ENCODE assay signal across 8 cellular contexts in genomic region chr2:128322651-128323491, GRCh38. TPM values are rescaled to one million over a fixed set of nuclear protein-coding genes. Genes with fewer than 3 reads are reported as not detected.
DNase-seq lines count a peak whose midpoint lies in the region; ATAC-seq, FAIRE-seq and TF ChIP-seq lines count a peak whose summit lies in the region.

No MANE protein-coding gene starts in this region.

- H3K36me3 Mint-ChIP-seq in stimulated activated naive CD8-positive, alpha-beta T cell treated with anti-CD3 and anti-CD28 coated beads, Interleukin-15, Interleukin-2, amounts not matched to agents 100 ng/mL and 50 ng/mL, for 24 hours (ENCODE audit: low read depth): no peaks in the 10 kb centered on the region
- H3K36me3 Mint-ChIP-seq in dendritic cell treated with granulocyte-macrophage colony-stimulating factor and Interleukin-4, amounts not matched to agents 40 ng/mL and 50 ng/mL, for 4 days (ENCODE audit: low read depth): no peaks in the 10 kb centered on the region

- H3K4me1 Mint-ChIP-seq in stimulated activated naive CD8-positive, alpha-beta T cell treated with anti-CD3 and anti-CD28 coated beads, Interleukin-15, Interleukin-2, amounts not matched to agents 100 ng/mL and 50 ng/mL, for 24 hours (ENCODE audit: low read depth): peaks cover 11% of the 10 kb centered on the region
- peaks cover 13% of the 10 kb centered on the region for H3K4me1 Mint-ChIP-seq in dendritic cell treated with granulocyte-macrophage colony-stimulating factor and Interleukin-4, amounts not matched to agents 40 ng/mL and 50 ng/mL, for 4 days (ENCODE audit: low read depth)

- H3K27ac Mint-ChIP-seq in stimulated activated naive CD8-positive, alpha-beta T cell treated with anti-CD3 and anti-CD28 coated beads, Interleukin-15, Interleukin-2, amounts not matched to agents 100 ng/mL and 50 ng/mL, for 24 hours: no peak overlapping the region
- H3K27ac Mint-ChIP-seq in dendritic cell treated with granulocyte-macrophage colony-stimulating factor and Interleukin-4, amounts not matched to agents 40 ng/mL and 50 ng/mL, for 4 days: peak overlapping the region; percentile 74

- ATAC-seq in stimulated activated naive CD8-positive, alpha-beta T cell treated with anti-CD3 and anti-CD28 coated beads, Interleukin-15, Interleukin-2, amounts not matched to agents 100 U/mL and 50 U/mL, for 24 hours: no peak
- ATAC-seq in mucosa of descending colon: no peak

- peak overlapping the region; percentile 41 for H3K4me3 Mint-ChIP-seq in stimulated activated naive CD8-positive, alpha-beta T cell treated with anti-CD3 and anti-CD28 coated beads, Interleukin-15, Interleukin-2, amounts not matched to agents 100 ng/mL and 50 ng/mL, for 24 hours
- peak overlapping the region; percentile 71 for H3K4me3 Mint-ChIP-seq in dendritic cell treated with granulocyte-macrophage colony-stimulating factor and Interleukin-4, amounts not matched to agents 40 ng/mL and 50 ng/mL, for 4 days

- no peaks in the 10 kb centered on the region for H3K9me3 ChIP-seq in mucosa of descending colon

- CTCF ChIA-PET in HEK293T (lab: Yijun Ruan, JAX): no interaction called here

- DNase-seq in stimulated activated naive CD8-positive, alpha-beta T cell treated with anti-CD3 and anti-CD28 coated beads, Interleukin-15, Interleukin-2, amounts not matched to agents 100 U/mL and 50 U/mL, for 24 hours: no peak
- peak in 2 of 3 donors; percentile 51 to 64 for DNase-seq in mucosa of descending colon
- no peak for DNase-seq in HEK293T (ENCODE audit: extremely low spot score)
- DNase-seq in NCI-H1694 (lab: John Stamatoyannopoulos, UW): no peak
- no peak for DNase-seq in GM19238 (ENCODE audit: insufficient read length, low spot score)
- no peak for DNase-seq in H54 (ENCODE audit: insufficient read length, low spot score)

- TF ChIP-seq POLR2A in H54 (IDR thresholded peaks at IDR 0.05; ENCODE audit: low read depth, low read length): no peak

- H3K9me3 Mint-ChIP-seq in stimulated activated naive CD8-positive, alpha-beta T cell treated with anti-CD3 and anti-CD28 coated beads, Interleukin-15, Interleukin-2, amounts not matched to agents 100 ng/mL and 50 ng/mL, for 24 hours: no peaks in the 10 kb centered on the region
- H3K9me3 Mint-ChIP-seq in dendritic cell treated with granulocyte-macrophage colony-stimulating factor and Interleukin-4, amounts not matched to agents 40 ng/mL and 50 ng/mL, for 4 days: no peaks in the 10 kb centered on the region

- no peak overlapping the region for H3K4me3 ChIP-seq in mucosa of descending colon

- POLR2A ChIA-PET in HEK293T (lab: Yijun Ruan, JAX): no interaction called here

- peaks cover 3% of the 10 kb centered on the region for H3K27me3 Mint-ChIP-seq in stimulated activated naive CD8-positive, alpha-beta T cell treated with anti-CD3 and anti-CD28 coated beads, Interleukin-15, Interleukin-2, amounts not matched to agents 100 ng/mL and 50 ng/mL, for 24 hours
- peaks cover 31% of the 10 kb centered on the region for H3K27me3 Mint-ChIP-seq in dendritic cell treated with granulocyte-macrophage colony-stimulating factor and Interleukin-4, amounts not matched to agents 40 ng/mL and 50 ng/mL, for 4 days

- FAIRE-seq in H54 (lab: Jason Lieb, UNC): no peak

- TF ChIP-seq CTCF in mucosa of descending colon (IDR thresholded peaks at IDR 0.05): no peak

- intact Hi-C loops in dendritic cell treated with granulocyte-macrophage colony-stimulating factor and Interleukin-4, amounts not matched to agents 40 ng/mL and 50 ng/mL, for 4 days (cut with micrococcal nuclease): loop anchor here (5.0 to 10.0 kb wide), 2 partner anchors 146 to 412 kb away; no protein-coding TSS in a partner anchor
- intact Hi-C loops in mucosa of descending colon (cut with DNase I, micrococcal nuclease): no loop called here

- H3K4me1 ChIP-seq in mucosa of descending colon (ENCODE audit: low read depth): peaks cover 4% of the 10 kb centered on the region

- H3K36me3 ChIP-seq in mucosa of descending colon (ENCODE audit: low read depth): no peaks in the 10 kb centered on the region

TF ChIP-seq in HEK293T, 16 proteins besides CTCF, POLR2A, EP300 and RAD21:
- TF ChIP-seq BHLHE40 (IDR thresholded peaks at IDR 0.05; ENCODE audit: borderline replicate concordance) (no peak), SUZ12 (IDR thresholded peaks at IDR 0.05) (no peak), TARDBP (IDR thresholded peaks at IDR 0.05) (no peak), LEF1 (IDR thresholded peaks at IDR 0.05; ENCODE audit: borderline replicate concordance) (no peak), FOXK2 (IDR thresholded peaks at IDR 0.05) (no peak), FOXM1 (IDR thresholded peaks at IDR 0.05; ENCODE audit: borderline replicate concordance) (no peak), PKNOX1 (IDR thresholded peaks at IDR 0.05) (no peak), NFRKB (IDR thresholded peaks at IDR 0.05) (no peak), CTBP1 (IDR thresholded peaks at IDR 0.05; ENCODE audit: borderline replicate concordance) (no peak), ARNT (IDR thresholded peaks at IDR 0.05) (no peak), ELF4 (IDR thresholded peaks at IDR 0.05) (no peak), ZNF384 (IDR thresholded peaks at IDR 0.05) (no peak)

RNA-seq across cellular contexts. Expression of gene HS6ST1, which starts 4.2 kb away (rescaled TPM):
- 10 to 100 TPM; 30.8 to 39.6 (median 32.2) TPM for total RNA-seq in mucosa of descending colon

Comparison
In these comparisons a context has a peak if more than half of its experiments do, and no peak if none do; other contexts are left out.
1. DNase-seq: peak in mucosa of descending colon (2 of 3); none in stimulated activated naive CD8-positive, alpha-beta T cell treated with anti-CD3 and anti-CD28 coated beads, Interleukin-15, Interleukin-2, amounts not matched to agents 100 U/mL and 50 U/mL, for 24 hours (single experiment), HEK293T (single experiment), NCI-H1694 (single experiment), GM19238 (single experiment) and H54 (single experiment).